32 cellular contexts compared by ENCODE assay signal in genomic region chr4:18391370-18391728, GRCh38.
"Had no signal": no experiment of that assay in that cellular context is flagged by ENCODE, and none has a peak within 500 bp of the region (broad histone marks: within the 10 kb centered on the region; RNA-seq: fewer than 3 reads in every experiment).

No MANE protein-coding gene starts in this region.

- H3K27ac Mint-ChIP-seq: naive thymus-derived CD8-positive, alpha-beta T cell; natural killer cell treated with Interleukin-12 subunit alpha and Interleukin-12 subunit beta and Interleukin-15 and Interleukin-18, amount 100 ng/mL, for 72 hours; nephron progenitor cell; progenitor cell of endocrine pancreas; stimulated activated memory B cell treated with anti-CD40 and anti-IgM and Interleukin-4, amounts not matched to agents 10 μg/mL and 1 μg/mL and 100 μg/mL, for 72 hours; stimulated activated naive CD8-positive, alpha-beta T cell treated with anti-CD3 and anti-CD28 coated beads, Interleukin-15, amount 100 ng/mL, for 72 hours had no signal

- H3K4me3 ChIP-seq: ovary, psoas muscle, skin epidermis, smooth muscle cell, spleen, suprapubic skin, testis, tibial artery, transverse colon, vagina had no signal

- H3K9me3 Mint-ChIP-seq: nephron progenitor cell, type B pancreatic cell had no signal

- H3K36me3 ChIP-seq: ovary, spleen, suprapubic skin, tibial artery, transverse colon, vagina had no signal

- H3K4me1 ChIP-seq: parathyroid adenoma, psoas muscle, spleen, suprapubic skin, testis, tibial artery, transverse colon, vagina had no signal

- H3K9me3 ChIP-seq: ovary, psoas muscle, spleen, suprapubic skin, testis, tibial artery, transverse colon, vagina had no signal

- H3K9ac ChIP-seq: parathyroid adenoma had no signal

- H2AFZ ChIP-seq: parathyroid adenoma had no signal

- H3K36me3 Mint-ChIP-seq: naive thymus-derived CD8-positive, alpha-beta T cell; natural killer cell treated with Interleukin-12 subunit alpha and Interleukin-12 subunit beta and Interleukin-15 and Interleukin-18, amount 100 ng/mL, for 72 hours; stimulated activated memory B cell treated with anti-CD40 and anti-IgM and Interleukin-4, amounts not matched to agents 10 μg/mL and 1 μg/mL and 100 μg/mL, for 72 hours; type B pancreatic cell had no signal

- H3K4me3 Mint-ChIP-seq: naive thymus-derived CD8-positive, alpha-beta T cell; natural killer cell treated with Interleukin-12 subunit alpha and Interleukin-12 subunit beta and Interleukin-15 and Interleukin-18, amount 100 ng/mL, for 72 hours; nephron progenitor cell; neural crest cell; stimulated activated memory B cell treated with anti-CD40 and anti-IgM and Interleukin-4, amounts not matched to agents 10 μg/mL and 1 μg/mL and 100 μg/mL, for 72 hours; stimulated activated naive CD8-positive, alpha-beta T cell treated with anti-CD3 and anti-CD28 coated beads, Interleukin-15, amount 100 ng/mL, for 72 hours; type B pancreatic cell had no signal

- H3K79me2 ChIP-seq: parathyroid adenoma had no signal

- DNase-seq: naive thymus-derived CD8-positive, alpha-beta T cell; nephron progenitor cell; occipital lobe; ovary; posterior cingulate gyrus; psoas muscle; right cardiac atrium; spleen; stimulated activated CD4-positive, alpha-beta T cell treated with anti-CD3 and anti-CD28 coated beads, Interleukin-12 subunit alpha, Interleukin-12 subunit beta, amount 100 ng/mL, for 4 hours; stimulated activated CD4-positive, alpha-beta T cell treated with anti-CD3 and anti-CD28 coated beads, Interleukin-1b, Interleukin-23, amount 100 ng/mL, for 48 hours; stimulated activated CD4-positive, alpha-beta T cell treated with anti-CD3 and anti-CD28 coated beads, Interleukin-4, amount 100 ng/mL, for 1 hour; stimulated activated CD4-positive, alpha-beta T cell treated with anti-CD3 and anti-CD28 coated beads, Interleukin-4, amount 100 ng/mL, for 4 hours; stimulated activated CD8-positive, alpha-beta memory T cell treated with anti-CD3 and anti-CD28 coated beads, Interleukin-4, amount 100 ng/mL, for 48 hours; stimulated activated naive CD4-positive, alpha-beta T cell; stimulated activated naive CD8-positive, alpha-beta T cell treated with anti-CD3 and anti-CD28 coated beads, Interleukin-15, amount 100 ng/mL, for 72 hours; stimulated activated naive CD8-positive, alpha-beta T cell treated with anti-CD3 and anti-CD28 coated beads, Interleukin-15, Interleukin-2, amounts not matched to agents 100 U/mL and 50 U/mL, for 24 hours; substantia nigra; testis; tibial artery; transverse colon had no signal

- H3K27me3 ChIP-seq: ovary, spleen, suprapubic skin, testis, tibial artery, transverse colon, vagina had no signal

- H3K4me2 ChIP-seq: smooth muscle cell had no signal

- FAIRE-seq: urothelium cell line had no signal

- H3K4me1 Mint-ChIP-seq: naive thymus-derived CD8-positive, alpha-beta T cell; stimulated activated memory B cell treated with anti-CD40 and anti-IgM and Interleukin-4, amounts not matched to agents 10 μg/mL and 1 μg/mL and 100 μg/mL, for 72 hours; stimulated activated naive CD8-positive, alpha-beta T cell treated with anti-CD3 and anti-CD28 coated beads, Interleukin-15, amount 100 ng/mL, for 72 hours had no signal

- ATAC-seq: naive thymus-derived CD8-positive, alpha-beta T cell; natural killer cell treated with Interleukin-12 subunit alpha and Interleukin-12 subunit beta and Interleukin-15 and Interleukin-18, amount 100 ng/mL, for 72 hours; psoas muscle; right cardiac atrium; sciatic nerve; stimulated activated memory B cell treated with anti-CD40 and anti-IgM and Interleukin-4, amounts not matched to agents 10 μg/mL and 1 μg/mL and 100 μg/mL, for 72 hours; stimulated activated naive CD8-positive, alpha-beta T cell treated with anti-CD3 and anti-CD28 coated beads, Interleukin-15, amount 100 ng/mL, for 72 hours; stimulated activated naive CD8-positive, alpha-beta T cell treated with anti-CD3 and anti-CD28 coated beads, Interleukin-15, Interleukin-2, amounts not matched to agents 100 U/mL and 50 U/mL, for 24 hours had no signal

- H3K27me3 Mint-ChIP-seq: natural killer cell treated with Interleukin-12 subunit alpha and Interleukin-12 subunit beta and Interleukin-15 and Interleukin-18, amount 100 ng/mL, for 72 hours; progenitor cell of endocrine pancreas; stimulated activated memory B cell treated with anti-CD40 and anti-IgM and Interleukin-4, amounts not matched to agents 10 μg/mL and 1 μg/mL and 100 μg/mL, for 72 hours; stimulated activated naive CD8-positive, alpha-beta T cell treated with anti-CD3 and anti-CD28 coated beads, Interleukin-15, amount 100 ng/mL, for 72 hours had no signal

- H3K27ac ChIP-seq: ovary, parathyroid adenoma, psoas muscle, skin epidermis, spleen, suprapubic skin, testis, tibial artery, transverse colon, vagina had no signal
